ENCODE assay signal across 8 cellular contexts in the genomic region with DNA sequence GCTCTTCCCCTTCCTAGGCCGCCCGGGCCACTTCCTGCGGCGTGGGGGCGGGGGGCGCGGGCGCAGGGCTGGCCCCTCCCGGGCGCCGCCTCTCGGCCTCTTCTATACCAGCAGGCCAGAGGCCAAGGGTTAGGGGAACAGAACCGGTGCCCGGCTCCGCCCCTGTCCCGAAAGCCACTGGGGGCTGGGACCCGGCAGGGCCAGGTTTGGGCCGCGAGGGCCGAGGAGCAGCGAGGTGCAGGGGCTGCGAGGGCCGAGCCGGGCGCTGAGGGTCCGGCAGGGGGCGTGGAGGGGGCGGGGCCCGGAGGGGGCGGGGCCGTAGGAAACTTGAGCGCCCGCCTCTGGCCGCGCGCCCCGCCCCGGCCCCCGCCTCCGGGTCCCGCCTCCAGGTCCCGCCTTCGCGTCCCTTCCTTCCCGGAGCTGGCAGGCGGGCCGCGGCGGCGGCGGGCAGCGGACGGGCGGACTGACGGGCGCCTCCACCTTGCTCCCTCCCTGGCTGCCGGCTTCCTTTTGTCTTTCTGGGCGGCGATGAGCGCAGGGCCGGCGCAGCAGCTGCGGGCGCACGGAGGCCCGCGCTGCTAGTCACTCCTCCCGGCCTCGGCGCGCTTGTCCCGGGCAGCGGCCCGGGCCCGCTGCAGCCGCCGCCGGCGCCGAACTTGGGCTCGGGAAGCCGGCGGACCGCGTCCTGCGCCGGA. TPM values are rescaled to one million over a fixed set of nuclear protein-coding genes. Genes with fewer than 3 reads are reported as not detected.
A peak's percentile ranks its signal among the peaks of the same experiment; 100 is the strongest.
DNase-seq lines count a peak whose midpoint lies in the region; ATAC-seq, FAIRE-seq and TF ChIP-seq lines count a peak whose summit lies in the region.

A gene (plus strand): TSS at position 426 of the 695 bp plus-strand sequence. CDS start 116,854 bp downstream, outside the sequence.

- peak within 1 kb of the TSS; percentile 32 for H2BK15ac ChIP-seq in neuronal stem cell (ENCODE audit: low read length)

- peak; percentile 74 for ATAC-seq in GM21723 (IDR thresholded peaks at IDR 0.05; ENCODE audit: unreplicated experiment)

- H3K18ac ChIP-seq in neuronal stem cell (ENCODE audit: low read length), result peak within 1 kb of the TSS; percentile 96

- peaks cover 3% of the 10 kb centered on the region for H3K79me1 ChIP-seq in neuronal stem cell (ENCODE audit: low read depth, low read length)

- no peak for FAIRE-seq in frontal cortex (lab: Jason Lieb, UNC)

- no peak within 1 kb of the TSS for H2BK12ac ChIP-seq in neuronal stem cell (ENCODE audit: low read length)

- H3K4ac ChIP-seq in neuronal stem cell (ENCODE audit: low read length), result no peak within 1 kb of the TSS

- no peak within 1 kb of the TSS for H2BK5ac ChIP-seq in neuronal stem cell (ENCODE audit: low read length)

- peak within 1 kb of the TSS; percentile 89 for H2BK120ac ChIP-seq in neuronal stem cell (ENCODE audit: low read depth, low read length)

- H3K4me3 ChIP-seq in KMS-11 (IDR thresholded peaks at IDR 0.05; ENCODE audit: insufficient read depth, low read depth, low read length) (peak within 1 kb of the TSS; percentile 29), SJCRH30 (peak within 1 kb of the TSS; percentile 71), neuronal stem cell (ENCODE audit: low read length in 2 of 2) (peak within 1 kb of the TSS; percentile 60 to 89)

- peaks cover 6% of the 10 kb centered on the region; the same call in 1 of the 2 replicates for H3K79me2 ChIP-seq in KMS-11 (ENCODE audit: insufficient read depth, low read depth)

- H3K14ac ChIP-seq in neuronal stem cell (ENCODE audit: low read length), result peak within 1 kb of the TSS; percentile 71

- peak within 1 kb of the TSS; percentile 100 for H4K91ac ChIP-seq in neuronal stem cell (ENCODE audit: low read depth, low read length, poor library complexity)

- peak within 1 kb of the TSS; percentile 70 for H3K23ac ChIP-seq in neuronal stem cell (ENCODE audit: low read depth, low read length, poor library complexity)

- DNase-seq in ELF-1 (ENCODE audit: low read depth, low spot score) (peak; percentile 96), SJCRH30 (peak; percentile 90 to 92), frontal cortex (ENCODE audit: low spot score in 2 of 2) (peak; percentile 95 to 97), neuronal stem cell (ENCODE audit: low spot score) (peak; percentile 91), substantia nigra (lab: John Stamatoyannopoulos, UW) (peak; percentile 44 to 96 (median 83))
- DNase-seq in activated naive CD4-positive, alpha-beta T cell (lab: John Stamatoyannopoulos, UW), result peak; percentile 45 to 81 (median 61)

- peak; percentile 50 for TF ChIP-seq CTCF in KMS-11 (conservative IDR thresholded peaks at IDR 0.05; ENCODE audit: low read depth, low read length)

- H4K8ac ChIP-seq in neuronal stem cell (ENCODE audit: low read depth, low read length), result peak within 1 kb of the TSS; percentile 98

- H3K4me1 ChIP-seq in KMS-11 (ENCODE audit: low read depth, poor library complexity, severe bottlenecking), result peaks cover 30% of the 10 kb centered on the region
- H3K4me1 ChIP-seq in SJCRH30, result peaks cover 8% of the 10 kb centered on the region
- H3K4me1 ChIP-seq in neuronal stem cell (ENCODE audit: control insufficient read depth in 2 of 2, insufficient read depth in 1 of 2, low read depth in 1 of 2, low read length in 2 of 2), result peaks cover 14 to 18% of the 10 kb centered on the region in 2 donors

- H3K4me2 ChIP-seq in KMS-11 (peak within 1 kb of the TSS; percentile 98), neuronal stem cell (ENCODE audit: insufficient read depth, low read length, poor library complexity, severe bottlenecking) (peak within 1 kb of the TSS; percentile 95)

- H2AK5ac ChIP-seq in neuronal stem cell (ENCODE audit: low read depth, low read length), result peak within 1 kb of the TSS; percentile 94

- H3K9ac ChIP-seq in KMS-11 (peak within 1 kb of the TSS; percentile 68; the same call in 1 of the 2 replicates), neuronal stem cell (ENCODE audit: low read depth, low read length, poor library complexity) (peak within 1 kb of the TSS; percentile 96)

- H2AFZ ChIP-seq in KMS-11 (ENCODE audit: low read depth) (peak within 1 kb of the TSS; percentile 99), neuronal stem cell (ENCODE audit: low read length) (peak within 1 kb of the TSS; percentile 91)

- H3K27me3 ChIP-seq in KMS-11 (ENCODE audit: insufficient read depth, low read depth), result no peaks in the 10 kb centered on the region
- no peaks in the 10 kb centered on the region for H3K27me3 ChIP-seq in SJCRH30
- H3K27me3 ChIP-seq in neuronal stem cell (ENCODE audit: control insufficient read depth in 3 of 3, insufficient read depth in 3 of 3, low read depth in 1 of 3, low read length in 3 of 3), result peaks cover 13 to 34% (median 16%) of the 10 kb centered on the region in 3 experiments

- peak within 1 kb of the TSS; percentile 38; the same call in 1 of the 2 replicates for H3K27ac ChIP-seq in KMS-11
- H3K27ac ChIP-seq in SJCRH30, result peak within 1 kb of the TSS; percentile 33; the same call in 1 of the 2 replicates
- H3K27ac ChIP-seq in neuronal stem cell (replicated peaks; ENCODE audit: low read length), result peak within 1 kb of the TSS; percentile 53
- H3K27ac ChIP-seq in substantia nigra (ENCODE audit: low read depth, low read length, poor library complexity, severe bottlenecking), result peak within 1 kb of the TSS; percentile 78

- H3K9me3 ChIP-seq in SJCRH30 (replicated peaks) (no peaks in the 10 kb centered on the region), neuronal stem cell (replicated peaks in 1 of 2; ENCODE audit: control insufficient read depth in 2 of 2, insufficient read depth in 1 of 2, low read depth in 1 of 2, low read length in 2 of 2) (peaks cover 0 to 2% of the 10 kb centered on the region in 2 donors)

- H3K36me3 ChIP-seq in KMS-11 (ENCODE audit: insufficient read depth) (no peaks in the 10 kb centered on the region), SJCRH30 (no peaks in the 10 kb centered on the region), neuronal stem cell (replicated peaks in 1 of 2; ENCODE audit: control insufficient read depth in 2 of 2, insufficient read depth in 2 of 2, low read length in 2 of 2) (no peaks in the 10 kb centered on the region)

- H4K20me1 ChIP-seq in KMS-11 (ENCODE audit: insufficient read depth), result no peaks in the 10 kb centered on the region

- WGBS in neuronal stem cell (ENCODE audit: extremely low coverage in 2 of 2, insufficient read length in 2 of 2, insufficient replicate concordance in 1 of 2), 2 donors, result no CpG with 5 or more reads among the region's 87 CpGs

RNA-seq across cellular contexts. Expression of the gene that starts here (rescaled TPM):
- total RNA-seq in SJCRH30 (2014; rRNA removed; shearing (Covaris generic)), result 51.7 and 52.4 TPM in 2 replicates
- 26.5 TPM for total RNA-seq in frontal cortex
- 10.7 TPM for polyA plus RNA-seq in neuronal stem cell (2013, experiment 1 of 2)
- polyA plus RNA-seq in neuronal stem cell (2013, experiment 2 of 2), result 9.6 TPM

Comparison
In these comparisons a context has a peak if more than half of its experiments do, and no peak if none do; other contexts are left out.
1. Peak in every context shown above with its lines: DNase-seq, ATAC-seq, H3K4me3 ChIP-seq and H3K27ac ChIP-seq.